ENCODE assay signal across 17 cellular contexts in the genomic region with DNA sequence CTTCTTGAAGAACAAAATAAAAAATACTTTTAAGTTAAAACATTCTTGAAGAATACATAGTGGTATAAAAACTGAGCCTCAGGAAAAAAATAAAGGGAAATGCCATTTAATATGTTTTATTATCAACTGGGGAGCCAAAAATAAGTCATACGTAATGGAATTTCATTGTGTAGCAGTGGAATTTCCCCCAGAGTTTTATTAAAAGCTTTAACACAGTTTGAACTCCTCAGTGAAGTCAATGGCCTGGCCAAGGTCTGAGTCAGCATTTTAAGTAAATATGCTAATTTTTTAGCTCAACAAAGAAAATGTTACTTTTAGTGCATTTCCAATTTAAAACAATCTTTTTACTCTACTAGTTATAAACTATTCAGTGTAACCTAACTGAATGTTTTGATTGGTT.
A peak's percentile ranks its signal among the peaks of the same experiment; 100 is the strongest.
DNase-seq lines count a peak whose midpoint lies in the region; ATAC-seq, FAIRE-seq and TF ChIP-seq lines count a peak whose summit lies in the region.
"Had no signal": no experiment of that assay in that cellular context is flagged by ENCODE, and none has a peak within 500 bp of the region (broad histone marks: within the 10 kb centered on the region; RNA-seq: fewer than 3 reads in every experiment).

No MANE protein-coding gene starts in this region.

- no peak for TF ChIP-seq CTCF in A549 (IDR thresholded peaks at IDR 0.05)
- no peak for TF ChIP-seq CTCF in chondrocyte (IDR thresholded peaks at IDR 0.05)
- TF ChIP-seq CTCF in esophagus muscularis mucosa (IDR thresholded peaks at IDR 0.05) = no peak

- no peaks in the 10 kb centered on the region for H3K9me3 Mint-ChIP-seq in chondrocyte (ENCODE audit: low read depth)
- H3K9me3 Mint-ChIP-seq: stimulated activated naive CD8-positive, alpha-beta T cell treated with anti-CD3 and anti-CD28 coated beads, Interleukin-15, amount 100 ng/mL, for 72 hours had no signal

- H3K4me3 Mint-ChIP-seq in chondrocyte (ENCODE audit: unreplicated experiment) = no peak overlapping the region
- H3K4me3 Mint-ChIP-seq: stimulated activated naive CD8-positive, alpha-beta T cell treated with anti-CD3 and anti-CD28 coated beads, Interleukin-15, amount 100 ng/mL, for 72 hours had no signal

- H3K4me1 Mint-ChIP-seq in chondrocyte (ENCODE audit: low read depth) = peaks cover 39% of the 10 kb centered on the region
- H3K4me1 Mint-ChIP-seq: stimulated activated naive CD8-positive, alpha-beta T cell treated with anti-CD3 and anti-CD28 coated beads, Interleukin-15, amount 100 ng/mL, for 72 hours had no signal

- FAIRE-seq in A549 (lab: Jason Lieb, UNC) = no peak
- FAIRE-seq: G401.6, keratinocyte, TTC549 had no signal

- 26% methylated on average over 1 of the region's 1 CpG for WGBS in A549 (ENCODE audit: missing lambda C conversion rate)
- 14% methylated on average over 1 of the region's 1 CpG for WGBS in esophagus muscularis mucosa

- H3K27me3 ChIP-seq in esophagus muscularis mucosa = no peaks in the 10 kb centered on the region

- H3K4me2 ChIP-seq in A549 = peak overlapping the region; percentile 21; the same call in 1 of the 3 replicates
- H3K4me2 ChIP-seq: PC-9 had no signal

- TF ChIP-seq POLR2A in A549 (IDR thresholded peaks at IDR 0.05; ENCODE audit: low read length) = no peak
- TF ChIP-seq POLR2A in esophagus muscularis mucosa (IDR thresholded peaks at IDR 0.05; ENCODE audit: low read depth) = no peak

- POLR2A ChIA-PET in A549 (lab: Yijun Ruan, JAX) = no interaction called here

- DNase-seq in A549 (ENCODE audit: low read depth in 1 of 2, low spot score in 1 of 2) (peak in 1 of 2 experiments; percentile 53), HS-5 (ENCODE audit: low read depth) (peak; percentile 51), chondrocyte (ENCODE audit: low spot score) (no peak), kidney glomerular epithelial cell (lab: John Stamatoyannopoulos, UW) (peak; percentile 68), esophagus muscularis mucosa (ENCODE audit: extremely low spot score) (no peak)
- DNase-seq: ACHN; amygdala; Kasumi-1; NCI-H2171 treated with DMSO at 0.1 percent for 48 hours; PC-9; stimulated activated naive CD8-positive, alpha-beta T cell treated with anti-CD3 and anti-CD28 coated beads, Interleukin-15, amount 100 ng/mL, for 72 hours had no signal

- no peaks in the 10 kb centered on the region for H3K9me3 ChIP-seq in A549
- no peaks in the 10 kb centered on the region for H3K9me3 ChIP-seq in esophagus muscularis mucosa

- TF ChIP-seq EP300 in A549 (IDR thresholded peaks at IDR 0.05) (no peak), esophagus muscularis mucosa (IDR thresholded peaks at IDR 0.05) (no peak)

- H3K27me3 Mint-ChIP-seq in chondrocyte (ENCODE audit: low read depth) = no peaks in the 10 kb centered on the region
- H3K27me3 Mint-ChIP-seq: stimulated activated naive CD8-positive, alpha-beta T cell treated with anti-CD3 and anti-CD28 coated beads, Interleukin-15, amount 100 ng/mL, for 72 hours had no signal

- H3K4me3 ChIP-seq in A549 = no peak overlapping the region
- no peak overlapping the region for H3K4me3 ChIP-seq in esophagus muscularis mucosa
- H3K4me3 ChIP-seq: PC-9 had no signal

- TF ChIP-seq RAD21 in A549 (conservative IDR thresholded peaks at IDR 0.05 in 1 of 2, IDR thresholded peaks at IDR 0.05 in 1 of 2) = no peak

- peak overlapping the region; percentile 49 for H3K27ac Mint-ChIP-seq in chondrocyte (ENCODE audit: unreplicated experiment)

- H3K36me3 Mint-ChIP-seq in chondrocyte (ENCODE audit: low read depth) = no peaks in the 10 kb centered on the region

- H3K36me3 ChIP-seq in esophagus muscularis mucosa = no peaks in the 10 kb centered on the region

- CTCF ChIA-PET in A549 (lab: Yijun Ruan, JAX) = no interaction called here

- H3K27ac ChIP-seq in A549 (no peak overlapping the region), esophagus muscularis mucosa (replicated peaks in 1 of 4) (no peak overlapping the region)
- H3K27ac ChIP-seq: PC-9 had no signal

- intact Hi-C loops in esophagus muscularis mucosa (cut with DNase I) = no loop called here

- ATAC-seq in A549 (0 out of 6 replicates have a peak, but pooled peaks of 1 of the 2 experiments have one; percentile 39), GM19328 (IDR thresholded peaks at IDR 0.05; ENCODE audit: unreplicated experiment) (no peak), GM21529 (IDR thresholded peaks at IDR 0.05; ENCODE audit: unreplicated experiment) (no peak), HG02623 (IDR thresholded peaks at IDR 0.05; ENCODE audit: unreplicated experiment) (no peak)
- ATAC-seq: stimulated activated naive CD8-positive, alpha-beta T cell treated with anti-CD3 and anti-CD28 coated beads, Interleukin-15, amount 100 ng/mL, for 72 hours had no signal

- H3K4me1 ChIP-seq in A549 (peaks cover 10% of the 10 kb centered on the region; the same call in 2 of the 3 replicates), esophagus muscularis mucosa (peaks cover 0 to 18% (median 0%) of the 10 kb centered on the region in 4 donors)

TF ChIP-seq in A549, 52 proteins besides CTCF, POLR2A, EP300 and RAD21:
- TF ChIP-seq PHF8 (IDR thresholded peaks at IDR 0.05; ENCODE audit: borderline replicate concordance, low read depth) (no peak), FOSL2 (IDR thresholded peaks at IDR 0.05) (no peak), FOSL2 (CRISPR knock-in tag; IDR thresholded peaks at IDR 0.05) (peak; percentile 7; the same call in 1 of the 2 replicates), RFX5 (IDR thresholded peaks at IDR 0.05) (no peak), MAFK (IDR thresholded peaks at IDR 0.05; ENCODE audit: partially characterized antibody) (peak; percentile 98), POLR2AphosphoS2 (conservative IDR thresholded peaks at IDR 0.05; ENCODE audit: low read length) (no peak), HOXB5 (CRISPR knock-in tag; IDR thresholded peaks at IDR 0.05) (no peak), ESRRA (IDR thresholded peaks at IDR 0.05; ENCODE audit: borderline replicate concordance, low read length) (no peak), FOSB (CRISPR knock-in tag; IDR thresholded peaks at IDR 0.05) (no peak), SREBF2 (IDR thresholded peaks at IDR 0.05) (no peak)
- TF ChIP-seq, protein P1, sequence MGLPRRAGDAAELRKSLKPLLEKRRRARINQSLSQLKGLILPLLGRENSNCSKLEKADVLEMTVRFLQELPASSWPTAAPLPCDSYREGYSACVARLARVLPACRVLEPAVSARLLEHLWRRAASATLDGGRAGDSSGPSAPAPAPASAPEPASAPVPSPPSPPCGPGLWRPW (IDR thresholded peaks at IDR 0.05) = no peak
- TF ChIP-seq, protein P2, sequence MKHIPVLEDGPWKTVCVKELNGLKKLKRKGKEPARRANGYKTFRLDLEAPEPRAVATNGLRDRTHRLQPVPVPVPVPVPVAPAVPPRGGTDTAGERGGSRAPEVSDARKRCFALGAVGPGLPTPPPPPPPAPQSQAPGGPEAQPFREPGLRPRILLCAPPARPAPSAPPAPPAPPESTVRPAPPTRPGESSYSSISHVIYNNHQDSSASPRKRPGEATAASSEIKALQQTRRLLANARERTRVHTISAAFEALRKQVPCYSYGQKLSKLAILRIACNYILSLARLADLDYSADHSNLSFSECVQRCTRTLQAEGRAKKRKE (CRISPR knock-in tag; IDR thresholded peaks at IDR 0.05; ENCODE audit: low read depth) = no peak
- TF ChIP-seq, protein P3, sequence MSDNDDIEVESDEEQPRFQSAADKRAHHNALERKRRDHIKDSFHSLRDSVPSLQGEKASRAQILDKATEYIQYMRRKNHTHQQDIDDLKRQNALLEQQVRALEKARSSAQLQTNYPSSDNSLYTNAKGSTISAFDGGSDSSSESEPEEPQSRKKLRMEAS (IDR thresholded peaks at IDR 0.05) = no peak

Comparison
In these comparisons a context has a peak if more than half of its experiments do, and no peak if none do; other contexts are left out.
1. DNase-seq: peak in HS-5 (single experiment) and kidney glomerular epithelial cell (single experiment); none in chondrocyte (single experiment) and esophagus muscularis mucosa (single experiment).